ENCODE assay signal across 1 cellular context in the genomic region with DNA sequence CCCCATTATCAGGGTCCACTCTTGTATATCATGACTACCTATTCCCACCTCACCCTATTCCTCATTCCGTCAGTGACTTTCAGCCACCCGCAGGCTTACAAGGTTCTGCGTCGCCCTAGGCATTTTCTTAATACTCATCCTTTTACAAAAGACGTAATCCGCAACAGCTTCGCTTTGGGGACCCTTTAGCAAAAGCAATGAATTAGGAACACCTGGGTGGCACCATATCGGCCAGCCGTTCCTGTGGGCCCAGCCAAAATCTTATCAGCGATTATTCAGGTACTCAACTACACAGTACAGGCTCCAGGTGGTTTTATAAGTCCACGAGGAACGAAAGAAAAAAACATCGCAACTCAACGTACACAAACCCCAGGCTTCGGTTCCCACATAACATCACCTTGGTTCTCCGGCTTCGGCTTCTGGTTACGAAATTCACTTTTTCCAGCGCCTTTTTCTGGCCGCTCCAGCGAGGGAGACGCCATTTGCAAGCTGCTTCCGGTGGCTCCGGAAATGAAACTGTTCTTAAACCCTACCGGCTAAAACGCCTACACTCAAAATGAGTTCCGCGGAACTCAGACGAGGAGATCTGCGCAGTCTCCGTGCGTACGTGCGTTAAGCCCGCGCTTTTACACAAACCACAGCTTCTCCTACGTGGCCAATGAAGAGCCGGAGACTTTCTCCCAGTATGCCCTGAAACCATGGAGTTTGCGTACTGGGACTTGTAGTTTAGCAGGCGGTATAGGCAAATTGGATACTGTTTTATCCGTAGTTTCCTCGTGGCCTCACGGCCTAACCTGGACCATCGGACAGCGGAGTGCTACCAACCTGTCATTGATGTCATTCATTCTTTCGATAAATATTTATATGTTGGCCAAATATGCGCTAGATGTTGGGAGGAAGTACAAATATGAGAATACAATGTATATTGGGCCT.
TF ChIP-seq lines count a peak whose summit lies in the region.

Gene KRR1 (minus strand): TSS at position 494 of the 933 bp plus-strand sequence. CDS start 12 bp downstream, at position 482.

TF ChIP-seq in GM23338, 12 proteins besides CTCF, POLR2A, EP300 and RAD21:
- TF ChIP-seq ZNF114 (CRISPR knock-in tag; IDR thresholded peaks at IDR 0.05) (no peak), CREB1 (CRISPR knock-in tag; IDR thresholded peaks at IDR 0.05; ENCODE audit: low read depth) (peak; percentile 81), EZH2phosphoT487 (IDR thresholded peaks at IDR 0.05; ENCODE audit: unreplicated experiment) (no peak), POLR2AphosphoS5 (IDR thresholded peaks at IDR 0.05; ENCODE audit: low read depth) (peak; percentile 77), ZNF331 (CRISPR knock-in tag; IDR thresholded peaks at IDR 0.05; ENCODE audit: low read depth) (no peak), ETS1 (IDR thresholded peaks at IDR 0.05) (peak; percentile 89)
